ENCODE assay signal across 23 cellular contexts in genomic region chr2:69695850-69696216, GRCh38. TPM values are rescaled to one million over a fixed set of nuclear protein-coding genes. Genes with fewer than 3 reads are reported as not detected.
DNase-seq lines count a peak whose midpoint lies in the region; ATAC-seq and TF ChIP-seq lines count a peak whose summit lies in the region.
"Had no signal": no experiment of that assay in that cellular context is flagged by ENCODE, and none has a peak within 500 bp of the region (broad histone marks: within the 10 kb centered on the region; RNA-seq: fewer than 3 reads in every experiment).

No MANE protein-coding gene starts in this region.

- no peaks in the 10 kb centered on the region for H3K36me3 Mint-ChIP-seq in activated naive CD4-positive, alpha-beta T cell treated with anti-CD3 and anti-CD28 coated beads, Interleukin-2, amount 50 U/mL, for 24 hours
- H3K36me3 Mint-ChIP-seq in effector memory CD8-positive, alpha-beta T cell (ENCODE audit: insufficient read depth): peaks cover 3% of the 10 kb centered on the region
- H3K36me3 Mint-ChIP-seq in endothelial cell (ENCODE audit: low read depth, unreplicated experiment): no peaks in the 10 kb centered on the region
- H3K36me3 Mint-ChIP-seq: memory B cell had no signal

- TF ChIP-seq POLR2A in IMR-90 (IDR thresholded peaks at IDR 0.05; ENCODE audit: low read depth, low read length): no peak
- TF ChIP-seq POLR2A in uterus (IDR thresholded peaks at IDR 0.05): no peak

- TF ChIP-seq CTCF in IMR-90 (conservative IDR thresholded peaks at IDR 0.05; ENCODE audit: low read depth, low read length): no peak
- no peak for TF ChIP-seq CTCF in uterus (IDR thresholded peaks at IDR 0.05)
- no peak for TF ChIP-seq CTCF in endothelial cell (IDR thresholded peaks at IDR 0.05; ENCODE audit: unreplicated experiment)

- peak overlapping the region; percentile 16; the same call in 1 of the 3 replicates for H2BK15ac ChIP-seq in IMR-90 (ENCODE audit: low read depth, low read length)

- H4K8ac ChIP-seq in IMR-90 (ENCODE audit: low read depth in 2 of 2, low read length in 2 of 2): peak overlapping the region in 1 of 2 experiments; percentile 52; a peak in 2 of 4 replicates

- CTCF ChIA-PET in IMR-90 (lab: Yijun Ruan, JAX): interaction anchor here (0.9 kb wide), 1 partner anchor 26 kb away, joined by 3 read pairs; no protein-coding TSS in a partner anchor

- peak overlapping the region; percentile 11; the same call in 1 of the 2 replicates for H3K4me2 ChIP-seq in IMR-90 (ENCODE audit: low read depth, low read length)

- H3K9ac ChIP-seq in IMR-90 (ENCODE audit: low read depth, low read length): no peak overlapping the region

- no CpG with 5 or more reads among the region's 2 CpGs for WGBS in IMR-90 (ENCODE audit: extremely low coverage in 2 of 2, insufficient read length in 1 of 2), 2 experiments

- dilution Hi-C loops in IMR-90 (cut with HindIII; ENCODE audit: low sequenced_read_pairs, unreplicated experiment): no loop called here

- H3K4me1 ChIP-seq in IMR-90 (ENCODE audit: control insufficient read depth, insufficient read depth, low read length): peaks cover 26% of the 10 kb centered on the region
- H3K4me1 ChIP-seq in uterus: no peaks in the 10 kb centered on the region
- H3K4me1 ChIP-seq: breast epithelium, colonic mucosa, HAP-1 had no signal

- H3K36me3 ChIP-seq in IMR-90 (ENCODE audit: control insufficient read depth, insufficient read depth, low read length) (no peaks in the 10 kb centered on the region), uterus (no peaks in the 10 kb centered on the region)
- H3K36me3 ChIP-seq: adrenal gland, breast epithelium, colonic mucosa, HAP-1, ovary, upper lobe of left lung had no signal

- H2AFZ ChIP-seq in IMR-90 (replicated peaks; ENCODE audit: low read length, poor library complexity): no peak overlapping the region

- peak overlapping the region; percentile 46; the same call in 1 of the 2 replicates for H3K18ac ChIP-seq in IMR-90 (ENCODE audit: low read depth, low read length)

- peak overlapping the region; percentile 74 for H3K4me3 Mint-ChIP-seq in activated naive CD4-positive, alpha-beta T cell treated with anti-CD3 and anti-CD28 coated beads, Interleukin-2, amount 50 U/mL, for 24 hours
- no peak overlapping the region for H3K4me3 Mint-ChIP-seq in effector memory CD8-positive, alpha-beta T cell
- no peak overlapping the region for H3K4me3 Mint-ChIP-seq in endothelial cell (ENCODE audit: unreplicated experiment)
- H3K4me3 Mint-ChIP-seq: endodermal cell, memory B cell had no signal

- DNase-seq in activated naive CD4-positive, alpha-beta T cell (lab: John Stamatoyannopoulos, UW): no peak
- no peak for DNase-seq in IMR-90
- no peak for DNase-seq in effector memory CD8-positive, alpha-beta T cell
- DNase-seq in uterus: no peak
- DNase-seq in endothelial cell (ENCODE audit: low spot score): no peak
- DNase-seq in NCI-H345 (lab: John Stamatoyannopoulos, UW): no peak
- DNase-seq: activated CD8-positive, alpha-beta memory T cell treated with anti-CD3 and anti-CD28 coated beads for 24 hours; adrenal gland; colonic mucosa; endodermal cell; GDM1; NCI-H146; NCI-H526; ovary; right cardiac atrium; upper lobe of left lung had no signal

- H3K27me3 ChIP-seq in IMR-90 (ENCODE audit: control insufficient read depth, insufficient read depth, low read length) (no peaks in the 10 kb centered on the region), uterus (no peaks in the 10 kb centered on the region)
- H3K27me3 ChIP-seq: adrenal gland, breast epithelium, colonic mucosa, ovary, upper lobe of left lung had no signal

- H3K9me1 ChIP-seq in IMR-90 (ENCODE audit: insufficient read depth, low read length): peaks cover 15% of the 10 kb centered on the region

- no peak overlapping the region; the same call in 1 of the 2 replicates for H4K5ac ChIP-seq in IMR-90 (ENCODE audit: low read depth, low read length)

- no peak overlapping the region for H3K23ac ChIP-seq in IMR-90 (ENCODE audit: low read depth, low read length)

- peaks cover 6% of the 10 kb centered on the region; the same call in 1 of the 2 replicates for H4K20me1 ChIP-seq in IMR-90 (ENCODE audit: insufficient read depth, low read length)

- TF ChIP-seq RAD21 in IMR-90 (IDR thresholded peaks at IDR 0.05; ENCODE audit: low read length): no peak

- H3K27me3 Mint-ChIP-seq in activated naive CD4-positive, alpha-beta T cell treated with anti-CD3 and anti-CD28 coated beads, Interleukin-2, amount 50 U/mL, for 24 hours: no peaks in the 10 kb centered on the region
- H3K27me3 Mint-ChIP-seq in effector memory CD8-positive, alpha-beta T cell: no peaks in the 10 kb centered on the region
- H3K27me3 Mint-ChIP-seq in endothelial cell (ENCODE audit: unreplicated experiment): peaks cover 2% of the 10 kb centered on the region

- H3K4me1 Mint-ChIP-seq in activated naive CD4-positive, alpha-beta T cell treated with anti-CD3 and anti-CD28 coated beads, Interleukin-2, amount 50 U/mL, for 24 hours: peaks cover 95% of the 10 kb centered on the region
- H3K4me1 Mint-ChIP-seq in effector memory CD8-positive, alpha-beta T cell (ENCODE audit: low read depth in 2 of 2): peaks cover 51 to 52% of the 10 kb centered on the region in 2 donors
- H3K4me1 Mint-ChIP-seq in endothelial cell (ENCODE audit: unreplicated experiment): peaks cover 10% of the 10 kb centered on the region
- H3K4me1 Mint-ChIP-seq: endodermal cell had no signal

- H3K4me3 ChIP-seq in IMR-90 (ENCODE audit: insufficient read depth, low read depth, low read length): no peak overlapping the region
- H3K4me3 ChIP-seq in uterus: no peak overlapping the region
- H3K4me3 ChIP-seq: adrenal gland, breast epithelium, colonic mucosa, HAP-1, K562, ovary, upper lobe of left lung had no signal

- H3K27ac ChIP-seq in IMR-90 (ENCODE audit: insufficient read depth, low read length) (peak overlapping the region; percentile 17; the same call in 1 of the 2 replicates), uterus (peak overlapping the region; percentile 62 to 87)
- H3K27ac ChIP-seq: adrenal gland, breast epithelium, colonic mucosa, ovary, RWPE1, upper lobe of left lung had no signal

- POLR2A ChIA-PET in IMR-90 (lab: Charles Lee; ENCODE audit: unreplicated experiment): interaction anchor here (0.6 kb wide), 1 partner anchor 734 kb away, joined by 4 read pairs; no protein-coding TSS in a partner anchor

- peaks cover 4 to 18% of the 10 kb centered on the region in 2 experiments; a peak in 2 of 4 replicates for H3K79me1 ChIP-seq in IMR-90 (ENCODE audit: low read depth in 1 of 2, low read length in 2 of 2)

- no peak overlapping the region for H2AK9ac ChIP-seq in IMR-90 (replicated peaks; ENCODE audit: low read depth, low read length, poor library complexity)

- peak overlapping the region; percentile 55; the same call in 1 of the 2 replicates for H3K4ac ChIP-seq in IMR-90 (ENCODE audit: low read depth, low read length)

- H3K9me3 Mint-ChIP-seq in activated naive CD4-positive, alpha-beta T cell treated with anti-CD3 and anti-CD28 coated beads, Interleukin-2, amount 50 U/mL, for 24 hours: no peaks in the 10 kb centered on the region
- H3K9me3 Mint-ChIP-seq in effector memory CD8-positive, alpha-beta T cell: no peaks in the 10 kb centered on the region
- no peaks in the 10 kb centered on the region for H3K9me3 Mint-ChIP-seq in endothelial cell (ENCODE audit: unreplicated experiment)
- H3K9me3 Mint-ChIP-seq: endodermal cell, memory B cell had no signal

- no peaks in the 10 kb centered on the region for H3K9me3 ChIP-seq in IMR-90 (ENCODE audit: control insufficient read depth, insufficient read depth, low read length)
- no peaks in the 10 kb centered on the region for H3K9me3 ChIP-seq in uterus
- H3K9me3 ChIP-seq: adrenal gland, breast epithelium, colonic mucosa, HAP-1, ovary, upper lobe of left lung had no signal

- in situ Hi-C loops in IMR-90 (cut with MboI; ENCODE audit: low sequenced_read_pairs): no loop called here

- H2AK5ac ChIP-seq in IMR-90 (ENCODE audit: low read depth, low read length): peak overlapping the region; percentile 10; the same call in 1 of the 2 replicates

- BruUV-seq in IMR-90 (replicated peaks; lab: Mats Ljungman, UMichigan): no TSS peak

- no peak for ATAC-seq in IMR-90 (ENCODE audit: low read depth)
- no peak for ATAC-seq in effector memory CD8-positive, alpha-beta T cell (replicated peaks)
- ATAC-seq in GM19467 (IDR thresholded peaks at IDR 0.05; ENCODE audit: unreplicated experiment): no peak
- ATAC-seq: K562, right cardiac atrium had no signal

- H4K91ac ChIP-seq in IMR-90 (ENCODE audit: insufficient read depth, low read depth, low read length): peak overlapping the region; percentile 53; the same call in 1 of the 2 replicates

- peak overlapping the region; percentile 65 for H2BK120ac ChIP-seq in IMR-90 (ENCODE audit: low read depth, low read length)

- peak overlapping the region; percentile 6; the same call in 1 of the 2 replicates for H3K56ac ChIP-seq in IMR-90 (ENCODE audit: extremely low read depth, insufficient read depth, low read length)

- H2BK5ac ChIP-seq in IMR-90 (ENCODE audit: low read depth, low read length, poor library complexity, severe bottlenecking): peak overlapping the region; percentile 7

- no peak overlapping the region for H3K27ac Mint-ChIP-seq in activated naive CD4-positive, alpha-beta T cell treated with anti-CD3 and anti-CD28 coated beads, Interleukin-2, amount 50 U/mL, for 24 hours
- H3K27ac Mint-ChIP-seq in effector memory CD8-positive, alpha-beta T cell: peak overlapping the region; percentile 33 to 54
- H3K27ac Mint-ChIP-seq in endothelial cell (ENCODE audit: unreplicated experiment): no peak overlapping the region
- H3K27ac Mint-ChIP-seq: endodermal cell, memory B cell had no signal

- H2BK20ac ChIP-seq in IMR-90 (ENCODE audit: low read depth, low read length): peak overlapping the region; percentile 88

- peak overlapping the region; percentile 56 for H3K14ac ChIP-seq in IMR-90 (replicated peaks; ENCODE audit: low read depth, low read length)

- intact Hi-C loops in IMR-90 (cut with micrococcal nuclease) (loop anchor here (5.0 kb wide), 1 partner anchor 54 kb away; the partner anchor contains the start of gene AAK1), uterus (cut with DNase I; ENCODE audit: low total_unique reads) (no loop called here)

TF ChIP-seq in IMR-90, 13 proteins besides CTCF, POLR2A, EP300 and RAD21 (continues in another document):
- no peak for TF ChIP-seq MAZ (IDR thresholded peaks at IDR 0.05; ENCODE audit: borderline replicate concordance, low read depth, low read length)
- TF ChIP-seq FOS (IDR thresholded peaks at IDR 0.05; ENCODE audit: low read depth, low read length): no peak

RNA-seq across cellular contexts. Expression of gene ANXA4, which starts 46.1 kb away (rescaled TPM):
- total RNA-seq in IMR-90 (2012; rRNA removed) (22.2 and 25.8 TPM in 2 replicates), uterus (10 to 100 TPM; 17.4 to 78.5 (median 32.4) TPM), endothelial cell (ENCODE audit: unreplicated experiment) (29.4 TPM)
- 72.0 and 113 TPM in 2 replicates for polyA plus RNA-seq in IMR-90 (2012; rRNA removed)
- 21.8 and 32.1 TPM in 2 replicates for polyA plus RNA-seq in IMR-90 (2012; cell fraction: cytosol; rRNA removed)
- polyA plus RNA-seq in IMR-90 (2012; cell fraction: nucleus; rRNA removed; ENCODE audit: low replicate concordance): 18.7 and 28.6 TPM in 2 replicates

RNA-seq across cellular contexts. Expression of gene AAK1, which starts 52.3 kb away (rescaled TPM):
- 26.5 and 34.7 TPM in 2 replicates for total RNA-seq in IMR-90 (2012; rRNA removed)
- 21.9 and 22.1 TPM in 2 replicates for polyA plus RNA-seq in IMR-90 (2012; rRNA removed)
- 10.2 and 11.0 TPM in 2 replicates for polyA plus RNA-seq in IMR-90 (2012; cell fraction: cytosol; rRNA removed)
- polyA plus RNA-seq in IMR-90 (2012; cell fraction: nucleus; rRNA removed; ENCODE audit: low replicate concordance): 18.0 and 36.8 TPM in 2 replicates
- total RNA-seq in uterus: 10 to 100 TPM; 13.1 to 66.3 (median 32.5) TPM
- 144 TPM for total RNA-seq in endothelial cell (ENCODE audit: unreplicated experiment)

Comparison
In these comparisons a context has a peak if more than half of its experiments do, and no peak if none do; other contexts are left out.
1. H3K27ac Mint-ChIP-seq: peak in effector memory CD8-positive, alpha-beta T cell (2 of 2); none in activated naive CD4-positive, alpha-beta T cell treated with anti-CD3 and anti-CD28 coated beads, Interleukin-2, amount 50 U/mL, for 24 hours (single experiment) and endothelial cell (single experiment).